8 cellular contexts compared by ENCODE assay signal in the genomic region with DNA sequence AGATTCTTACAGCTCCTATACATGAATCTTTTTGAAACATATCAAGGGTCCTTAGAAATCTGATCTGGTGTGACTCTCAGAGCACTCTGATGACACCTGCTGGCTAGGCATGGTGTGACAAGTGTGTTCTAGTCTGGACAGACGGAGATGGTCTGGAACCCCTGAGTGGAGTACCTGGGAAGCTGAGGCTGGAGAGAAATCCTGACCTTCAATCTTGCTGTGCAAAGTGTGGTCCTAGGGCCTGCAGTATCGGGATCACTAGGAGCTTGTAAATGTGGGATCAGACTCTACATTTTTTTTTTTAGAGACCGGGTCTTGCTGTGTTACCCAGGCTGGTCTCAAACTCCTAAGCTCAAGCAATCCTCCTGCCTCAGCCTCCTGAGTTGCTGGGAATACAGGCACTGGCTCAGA.
A peak's percentile ranks its signal among the peaks of the same experiment; 100 is the strongest.
DNase-seq lines count a peak whose midpoint lies in the region; ATAC-seq and TF ChIP-seq lines count a peak whose summit lies in the region.

No MANE protein-coding gene starts in this region.

- no peaks in the 10 kb centered on the region for H3K79me2 ChIP-seq in GM23248 (ENCODE audit: insufficient read depth)

- H3K4me3 ChIP-seq in GM23248 (no peak overlapping the region), astrocyte of the cerebellum (ENCODE audit: low read depth, low read length) (no peak overlapping the region)

- H3K4me1 ChIP-seq in GM23248 (ENCODE audit: insufficient read depth) = no peaks in the 10 kb centered on the region

- in situ Hi-C loops in GM23248 (cut with MboI) = loop anchor here (10.0 kb wide), 1 partner anchor 386 kb away; no protein-coding TSS in a partner anchor
- in situ Hi-C loops in astrocyte of the cerebellum (cut with HindIII; ENCODE audit: low sequenced_read_pairs) = no loop called here

- no peaks in the 10 kb centered on the region for H3K9me2 ChIP-seq in GM23248 (ENCODE audit: insufficient read depth)

- H2AFZ ChIP-seq in GM23248 = no peak overlapping the region

- no peaks in the 10 kb centered on the region for H4K20me1 ChIP-seq in GM23248 (ENCODE audit: insufficient read depth)

- H3K4me2 ChIP-seq in GM23248 (ENCODE audit: unreplicated experiment) = no peak overlapping the region

- DNase-seq in DMS 273 (lab: John Stamatoyannopoulos, UW; ENCODE audit: unreplicated experiment) = peak; percentile 89
- DNase-seq in GM23248 = peak; percentile 70
- peak; percentile 88 for DNase-seq in NCI-H1694 (lab: John Stamatoyannopoulos, UW)
- peak; percentile 58 for DNase-seq in T1000 (lab: John Stamatoyannopoulos, UW)
- peak; percentile 59 for DNase-seq in astrocyte of the cerebellum (ENCODE audit: low read depth)
- peak; percentile 68 for DNase-seq in iPS-NIHi11 (ENCODE audit: low spot score)
- DNase-seq in stimulated activated CD4-positive, alpha-beta T cell treated with anti-CD3 and anti-CD28 coated beads, Interleukin-15, amount 100 ng/mL, for 1 hour (ENCODE audit: low read depth in 1 of 2, low spot score in 1 of 2) = peak; percentile 55 to 72

- peak; percentile 92 for TF ChIP-seq CTCF in astrocyte of the cerebellum (IDR thresholded peaks at IDR 0.05; ENCODE audit: low read depth, low read length, missing control alignments)

- 28 to 40% methylated on average over 3 of the region's 3 CpGs for WGBS in GM23248 (ENCODE audit: low coverage in 1 of 2, low lambda C conversion rate in 2 of 2, missing lambda C conversion rate in 2 of 2), 2 experiments

- H3K9me3 ChIP-seq in GM23248 (ENCODE audit: low read depth) = no peaks in the 10 kb centered on the region

- H3F3A ChIP-seq in GM23248 (ENCODE audit: insufficient read depth) = no peaks in the 10 kb centered on the region

- H3K36me3 ChIP-seq in GM23248 (ENCODE audit: low read depth) = no peaks in the 10 kb centered on the region

- no peak for ATAC-seq in HG03025 (IDR thresholded peaks at IDR 0.05; ENCODE audit: low FRiP score, unreplicated experiment)

- H3K9ac ChIP-seq in GM23248 = no peak overlapping the region

- H3K27me3 ChIP-seq in GM23248 (replicated peaks; ENCODE audit: insufficient read depth) = peaks cover 3% of the 10 kb centered on the region

- H3K27ac ChIP-seq in GM23248 = no peak overlapping the region
